In the genomic region with DNA sequence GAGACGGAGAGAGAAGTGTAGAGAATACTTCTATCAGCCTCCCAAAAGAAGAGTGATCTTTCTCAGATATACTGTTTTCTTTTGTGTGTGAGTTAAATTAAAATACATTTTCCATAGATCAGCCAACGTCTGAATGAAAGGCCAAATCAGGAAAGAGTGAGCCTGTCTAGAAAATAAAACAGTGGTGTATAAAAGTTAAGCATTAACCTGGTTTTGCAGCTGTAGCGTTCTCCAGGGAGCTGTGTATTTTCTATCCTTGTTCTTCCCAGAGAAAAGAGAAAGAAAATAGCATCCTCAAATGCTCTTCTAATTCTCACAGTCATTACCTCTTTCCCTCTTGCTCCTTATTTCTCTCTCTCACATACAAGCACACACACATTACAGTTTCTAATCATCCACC, we compare ENCODE assay signal across 19 cellular contexts.
"Had no signal": no experiment of that assay in that cellular context is flagged by ENCODE, and none has a peak within 500 bp of the region (broad histone marks: within the 10 kb centered on the region; RNA-seq: fewer than 3 reads in every experiment).

No MANE protein-coding gene starts in this region.

- DNase-seq: activated CD4-positive, alpha-beta T cell treated with anti-CD3 and anti-CD28 coated beads for 48 hours; activated CD8-positive, alpha-beta memory T cell treated with anti-CD3 and anti-CD28 coated beads, Interleukin-2, amount 50 U/mL, for 4 hours; activated CD8-positive, alpha-beta T cell treated with anti-CD3 and anti-CD28 coated beads for 36 hours; activated effector memory CD4-positive, alpha-beta T cell treated with anti-CD3 and anti-CD28 coated beads, Interleukin-2, amount 50 U/mL, for 16 hours; activated T-cell treated with anti-CD3 and anti-CD28 coated beads, Interleukin-2, amount 50 U/mL, for 48 hours; amniotic stem cell; central memory CD4-positive, alpha-beta T cell; cortex of kidney; effector CD4-positive, alpha-beta T cell; foreskin keratinocyte; glutamatergic neuron; lower lobe of right lung; pancreas; stimulated activated CD4-positive, alpha-beta T cell treated with anti-CD3 and anti-CD28 coated beads, Interleukin-2, amount 100 ng/mL, for 48 hours; T-helper 1 cell had no signal

- H3K27ac Mint-ChIP-seq: activated CD8-positive, alpha-beta T cell treated with anti-CD3 and anti-CD28 coated beads for 36 hours; activated naive CD8-positive, alpha-beta T cell; mesothelial cell of epicardium; stimulated activated memory B cell treated with anti-CD40 and anti-IgM and Interleukin-4, amounts not matched to agents 10 μg/mL and 1 μg/mL and 100 μg/mL, for 72 hours; WTC11 had no signal

- H3K4me3 Mint-ChIP-seq: activated CD8-positive, alpha-beta T cell treated with anti-CD3 and anti-CD28 coated beads for 36 hours; activated naive CD8-positive, alpha-beta T cell; mesothelial cell of epicardium; stimulated activated memory B cell treated with anti-CD40 and anti-IgM and Interleukin-4, amounts not matched to agents 10 μg/mL and 1 μg/mL and 100 μg/mL, for 72 hours; WTC11 had no signal

- H3K4me1 Mint-ChIP-seq: stimulated activated memory B cell treated with anti-CD40 and anti-IgM and Interleukin-4, amounts not matched to agents 10 μg/mL and 1 μg/mL and 100 μg/mL, for 72 hours had no signal

- H3K27me3 Mint-ChIP-seq: activated CD8-positive, alpha-beta T cell treated with anti-CD3 and anti-CD28 coated beads for 36 hours; activated naive CD8-positive, alpha-beta T cell; stimulated activated memory B cell treated with anti-CD40 and anti-IgM and Interleukin-4, amounts not matched to agents 10 μg/mL and 1 μg/mL and 100 μg/mL, for 72 hours had no signal

- H3K36me3 Mint-ChIP-seq: activated naive CD8-positive, alpha-beta T cell; stimulated activated memory B cell treated with anti-CD40 and anti-IgM and Interleukin-4, amounts not matched to agents 10 μg/mL and 1 μg/mL and 100 μg/mL, for 72 hours; WTC11 had no signal

- H3K9me3 Mint-ChIP-seq: stimulated activated memory B cell treated with anti-CD40 and anti-IgM and Interleukin-4, amounts not matched to agents 10 μg/mL and 1 μg/mL and 100 μg/mL, for 72 hours had no signal
